ENCODE assay signal across 8 cellular contexts in genomic region chr2:200787351-200788128, GRCh38. TPM values are rescaled to one million over a fixed set of nuclear protein-coding genes. Genes with fewer than 3 reads are reported as not detected.
A peak's percentile ranks its signal among the peaks of the same experiment; 100 is the strongest.
DNase-seq lines count a peak whose midpoint lies in the region; ATAC-seq, FAIRE-seq and TF ChIP-seq lines count a peak whose summit lies in the region.

No MANE protein-coding gene starts in this region.

- H2BK120ac ChIP-seq in mesenchymal stem cell (ENCODE audit: low read depth, low read length): peak overlapping the region; percentile 12

- H3K18ac ChIP-seq in mesenchymal stem cell (ENCODE audit: low read depth in 1 of 2, low read length in 2 of 2): peak overlapping the region; percentile 44 to 47

- H2AK5ac ChIP-seq in mesenchymal stem cell (ENCODE audit: low read length, severe bottlenecking): peak overlapping the region; percentile 29

- H3K27me3 Mint-ChIP-seq in brain: peaks cover 4% of the 10 kb centered on the region

- H3K9ac ChIP-seq in mesenchymal stem cell (ENCODE audit: low read length): peak overlapping the region; percentile 69

- no peaks in the 10 kb centered on the region for H3K36me3 ChIP-seq in BJ (ENCODE audit: control insufficient read depth, insufficient read depth, low read length)
- H3K36me3 ChIP-seq in mesenchymal stem cell (ENCODE audit: control insufficient read depth in 1 of 2, insufficient read depth in 2 of 2, low read depth in 1 of 2, low read length in 2 of 2): no peaks in the 10 kb centered on the region
- H3K36me3 ChIP-seq in HAP-1 (replicated peaks): no peaks in the 10 kb centered on the region

- POLR2A ChIA-PET in BJ (lab: Charles Lee): no interaction called here

- H4K91ac ChIP-seq in mesenchymal stem cell (ENCODE audit: low read length): peak overlapping the region; percentile 16

- ATAC-seq in HG03159 (IDR thresholded peaks at IDR 0.05; ENCODE audit: unreplicated experiment): no peak

- H2BK15ac ChIP-seq in mesenchymal stem cell (ENCODE audit: low read depth, poor library complexity, severe bottlenecking): no peak overlapping the region

- H3K27ac ChIP-seq in mesenchymal stem cell (ENCODE audit: low read length, poor library complexity, severe bottlenecking): peak overlapping the region; percentile 58

- 53% methylated on average over 16 of the region's 16 CpGs for WGBS in mesenchymal stem cell

- peak overlapping the region; percentile 12 to 43 for H2BK12ac ChIP-seq in mesenchymal stem cell (ENCODE audit: low read length in 2 of 2)

- no peak overlapping the region for H3K4me2 ChIP-seq in mesenchymal stem cell (ENCODE audit: low read length, poor library complexity, severe bottlenecking)

- in situ Hi-C loops in HAP-1 (cut with MboI; ENCODE audit: low sequenced_read_pairs): no loop called here

- DNase-seq in BJ (ENCODE audit: low read depth) (peak; percentile 75), HTR-8/SVneo (ENCODE audit: insufficient read length, low spot score) (peak; percentile 58), mesenchymal stem cell (peak; percentile 94), HAP-1 (ENCODE audit: low spot score in 2 of 2) (no peak), COLO829 (ENCODE audit: low spot score) (no peak), NCI-H510A treated with DMSO at 0.1 percent for 48 hours (lab: John Stamatoyannopoulos, UW) (no peak)

- H3K79me1 ChIP-seq in mesenchymal stem cell (replicated peaks; ENCODE audit: low read length, poor library complexity, severe bottlenecking): no peaks in the 10 kb centered on the region

- H3K4me3 Mint-ChIP-seq in brain: peak overlapping the region in 3 of 5 experiments; percentile 9 to 68 (median 15)

- H2AFZ ChIP-seq in mesenchymal stem cell (ENCODE audit: low read depth, low read length): peak overlapping the region; percentile 10

- H3K27me3 ChIP-seq in BJ (ENCODE audit: control insufficient read depth, insufficient read depth, low read length) (no peaks in the 10 kb centered on the region), mesenchymal stem cell (ENCODE audit: control insufficient read depth in 1 of 2, insufficient read depth in 1 of 2, low read length in 2 of 2) (no peaks in the 10 kb centered on the region), HAP-1 (ENCODE audit: low read depth) (no peaks in the 10 kb centered on the region)

- no peak overlapping the region for H3K4ac ChIP-seq in mesenchymal stem cell (ENCODE audit: low read depth in 1 of 2, low read length in 2 of 2)

- no peaks in the 10 kb centered on the region for H3K36me3 Mint-ChIP-seq in brain

- H3K9me3 ChIP-seq in mesenchymal stem cell (ENCODE audit: control insufficient read depth, low read length): no peaks in the 10 kb centered on the region
- H3K9me3 ChIP-seq in HAP-1: no peaks in the 10 kb centered on the region

- peak overlapping the region; percentile 69 for H4K8ac ChIP-seq in mesenchymal stem cell (ENCODE audit: low read length)

- TF ChIP-seq CTCF in BJ (IDR thresholded peaks at IDR 0.05; ENCODE audit: insufficient read depth, low read depth, low read length) (no peak), brain (conservative IDR thresholded peaks at IDR 0.05) (no peak)

- H3K9me3 Mint-ChIP-seq in brain: no peaks in the 10 kb centered on the region

- no peak overlapping the region for H2BK5ac ChIP-seq in mesenchymal stem cell (ENCODE audit: low read depth, low read length, poor library complexity, severe bottlenecking)

- H3K4me3 ChIP-seq in BJ (ENCODE audit: low read depth, low read length): no peak overlapping the region
- H3K4me3 ChIP-seq in mesenchymal stem cell (ENCODE audit: insufficient read depth in 1 of 2, low read depth in 1 of 2, low read length in 2 of 2): no peak overlapping the region
- no peak overlapping the region for H3K4me3 ChIP-seq in HAP-1

- H3K4me1 ChIP-seq in mesenchymal stem cell (ENCODE audit: control insufficient read depth, insufficient read depth, low read depth, low read length) (peaks cover 9% of the 10 kb centered on the region), HAP-1 (peaks cover 4% of the 10 kb centered on the region; the same call in 1 of the 2 replicates)

- H3K27ac Mint-ChIP-seq in brain: peak overlapping the region in 3 of 5 experiments; percentile 49 to 98 (median 74)

- CTCF ChIA-PET in BJ (lab: Yijun Ruan, JAX): interaction anchor here (0.6 kb wide), 1 partner anchor 429 kb away, joined by 3 read pairs; no protein-coding TSS in a partner anchor

- no peak overlapping the region for H3K23ac ChIP-seq in mesenchymal stem cell (ENCODE audit: low read length in 2 of 2)

- no peaks in the 10 kb centered on the region for H3K4me1 Mint-ChIP-seq in brain

- no peak overlapping the region for H3K14ac ChIP-seq in mesenchymal stem cell (ENCODE audit: low read length in 2 of 2)

- no peak for FAIRE-seq in HTR-8/SVneo (lab: Jason Lieb, UNC)

RNA-seq across cellular contexts. Expression of gene BZW1, which starts 24.2 kb away (rescaled TPM):
- polyA plus RNA-seq in BJ (2011; rRNA removed): 233 and 364 TPM in 2 replicates
- polyA minus RNA-seq in BJ (2011; rRNA and poly(A)+ RNA removed): 212 and 258 TPM in 2 replicates
- polyA plus RNA-seq in brain (ENCODE audit: insufficient read depth, low read depth, low replicate concordance): 65.1 TPM
- polyA plus RNA-seq in mesenchymal stem cell (2013, experiment 1 of 2): 154 TPM
- 163 TPM for polyA plus RNA-seq in mesenchymal stem cell (2013, experiment 2 of 2)

Comparison
In these comparisons a context has a peak if more than half of its experiments do, and no peak if none do; other contexts are left out.
1. DNase-seq: peak in BJ (single experiment), HTR-8/SVneo (single experiment) and mesenchymal stem cell (single experiment); none in HAP-1 (0 of 2), COLO829 (single experiment) and NCI-H510A treated with DMSO at 0.1 percent for 48 hours (single experiment).